Comparison of ENCODE assay signal across 20 cellular contexts in the genomic region with DNA sequence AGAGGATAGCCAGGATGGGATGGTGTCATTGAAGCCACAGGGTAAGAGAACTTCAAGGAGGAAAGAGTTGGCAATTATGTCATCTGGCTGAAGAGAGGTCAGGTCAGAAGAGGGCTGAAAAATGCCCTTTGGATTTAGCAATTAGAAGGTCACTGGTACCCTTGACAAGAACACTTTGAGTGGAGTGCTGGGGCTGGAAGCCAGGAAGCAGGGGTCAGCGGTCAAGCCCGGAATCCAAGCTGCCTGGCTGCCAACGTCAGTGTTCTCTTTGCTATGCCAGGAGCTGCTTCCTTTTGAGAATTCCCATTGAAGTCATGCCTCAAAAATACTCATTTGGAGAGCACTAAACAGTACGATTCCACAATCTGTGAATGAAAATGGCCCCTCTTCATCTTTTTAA. TPM values are rescaled to one million over a fixed set of nuclear protein-coding genes. Genes with fewer than 3 reads are reported as not detected.
A peak's percentile ranks its signal among the peaks of the same experiment; 100 is the strongest.
DNase-seq lines count a peak whose midpoint lies in the region; ATAC-seq, FAIRE-seq and TF ChIP-seq lines count a peak whose summit lies in the region.
"Had no signal": no experiment of that assay in that cellular context is flagged by ENCODE, and none has a peak within 500 bp of the region (broad histone marks: within the 10 kb centered on the region; RNA-seq: fewer than 3 reads in every experiment).

No MANE protein-coding gene starts in this region.

- no peak overlapping the region for H2BK12ac ChIP-seq in mesenchymal stem cell (ENCODE audit: low read length in 2 of 2)

- no peak overlapping the region for H2BK5ac ChIP-seq in mesenchymal stem cell (ENCODE audit: low read depth, low read length, poor library complexity, severe bottlenecking)

- no peak overlapping the region for H2AFZ ChIP-seq in mesenchymal stem cell (ENCODE audit: low read depth, low read length)

- H3K9ac ChIP-seq in mesenchymal stem cell (ENCODE audit: low read length), result no peak overlapping the region

- H3K27me3 ChIP-seq in lower lobe of right lung (ENCODE audit: low read depth), result no peaks in the 10 kb centered on the region
- H3K27me3 ChIP-seq in tibial nerve, result no peaks in the 10 kb centered on the region
- peaks cover 16 to 93% of the 10 kb centered on the region in 2 experiments for H3K27me3 ChIP-seq in mesenchymal stem cell (ENCODE audit: control insufficient read depth in 1 of 2, insufficient read depth in 1 of 2, low read length in 2 of 2)
- H3K27me3 ChIP-seq in stomach, result no peaks in the 10 kb centered on the region

- no peak overlapping the region for H4K91ac ChIP-seq in mesenchymal stem cell (ENCODE audit: low read length)

- 15 to 18% methylated on average over 4 of the region's 4 CpGs for WGBS in tibial nerve, 2 donors
- 66% methylated on average over 3 of the region's 4 CpGs for WGBS in mesenchymal stem cell
- WGBS in stomach, 5 donors, result 35 to 51% (median 49%) methylated on average over 4 of the region's 4 CpGs

- H3K4me2 ChIP-seq in mesenchymal stem cell (ENCODE audit: low read length, poor library complexity, severe bottlenecking), result no peak overlapping the region

- TF ChIP-seq CTCF in lower lobe of right lung (IDR thresholded peaks at IDR 0.05) (no peak), tibial nerve (IDR thresholded peaks at IDR 0.05) (no peak), stomach (IDR thresholded peaks at IDR 0.05) (no peak)

- H3K9me3 ChIP-seq in lower lobe of right lung, result no peaks in the 10 kb centered on the region
- no peaks in the 10 kb centered on the region for H3K9me3 ChIP-seq in tibial nerve
- no peaks in the 10 kb centered on the region for H3K9me3 ChIP-seq in mesenchymal stem cell (ENCODE audit: control insufficient read depth, low read length)
- H3K9me3 ChIP-seq in stomach, result no peaks in the 10 kb centered on the region

- no peaks in the 10 kb centered on the region for H3K79me1 ChIP-seq in mesenchymal stem cell (replicated peaks; ENCODE audit: low read length, poor library complexity, severe bottlenecking)

- H3K4ac ChIP-seq in mesenchymal stem cell (ENCODE audit: low read depth in 1 of 2, low read length in 2 of 2), result no peak overlapping the region

- no peak overlapping the region for H2BK15ac ChIP-seq in mesenchymal stem cell (ENCODE audit: low read depth, poor library complexity, severe bottlenecking)

- TF ChIP-seq POLR2A in tibial nerve (IDR thresholded peaks at IDR 0.05) (no peak), H54 (IDR thresholded peaks at IDR 0.05; ENCODE audit: low read depth, low read length) (no peak), stomach (IDR thresholded peaks at IDR 0.05) (no peak)

- intact Hi-C loops in left ventricle myocardium superior (cut with micrococcal nuclease) (no loop called here), lower lobe of right lung (cut with DNase I) (no loop called here), stomach (cut with DNase I; ENCODE audit: low total_unique reads) (no loop called here)

- H3K36me3 ChIP-seq in lower lobe of right lung (no peaks in the 10 kb centered on the region), tibial nerve (no peaks in the 10 kb centered on the region), mesenchymal stem cell (ENCODE audit: control insufficient read depth in 1 of 2, insufficient read depth in 2 of 2, low read depth in 1 of 2, low read length in 2 of 2) (no peaks in the 10 kb centered on the region), stomach (no peaks in the 10 kb centered on the region)

- H3K18ac ChIP-seq in mesenchymal stem cell (ENCODE audit: low read depth in 1 of 2, low read length in 2 of 2), result no peak overlapping the region

- H3K23ac ChIP-seq in mesenchymal stem cell (ENCODE audit: low read length in 2 of 2), result no peak overlapping the region

- DNase-seq in dermis blood vessel endothelial cell (peak; percentile 55), left ventricle myocardium superior (peak; percentile 48), lower lobe of right lung (peak; percentile 63), tibial nerve (ENCODE audit: low spot score in 2 of 2) (peak; percentile 29 to 33), mesenchymal stem cell (no peak), H54 (ENCODE audit: insufficient read length, low spot score) (no peak), stomach (no peak)
- DNase-seq: AML-193, DMS79, IMR-90, Karpas-422, NCI-H1048, NCI-H1436, NCI-H2029, NCI-H345, NCI-H526 treated with DMSO at 0.1 percent for 48 hours, SHP77 had no signal

- H3K27ac ChIP-seq in lower lobe of right lung, result no peak overlapping the region
- H3K27ac ChIP-seq in tibial nerve, result peak overlapping the region in 2 of 4 donors; percentile 19 to 45
- H3K27ac ChIP-seq in mesenchymal stem cell (ENCODE audit: low read length, poor library complexity, severe bottlenecking), result no peak overlapping the region
- H3K27ac ChIP-seq in stomach, result no peak overlapping the region
- H3K27ac ChIP-seq: C4-2B, SK-N-MC had no signal

- no peak overlapping the region for H3K4me3 ChIP-seq in lower lobe of right lung
- H3K4me3 ChIP-seq in tibial nerve, result no peak overlapping the region
- H3K4me3 ChIP-seq in mesenchymal stem cell (ENCODE audit: insufficient read depth in 1 of 2, low read depth in 1 of 2, low read length in 2 of 2), result no peak overlapping the region
- no peak overlapping the region for H3K4me3 ChIP-seq in stomach
- H3K4me3 ChIP-seq: SK-N-MC had no signal

- no peak overlapping the region for H2AK5ac ChIP-seq in mesenchymal stem cell (ENCODE audit: low read length, severe bottlenecking)

- no peak overlapping the region for H2BK120ac ChIP-seq in mesenchymal stem cell (ENCODE audit: low read depth, low read length)

- no peak overlapping the region for H4K8ac ChIP-seq in mesenchymal stem cell (ENCODE audit: low read length)

- TF ChIP-seq EP300 in tibial nerve (IDR thresholded peaks at IDR 0.05) (peak in 1 of 2 donors; percentile 78), stomach (IDR thresholded peaks at IDR 0.05) (no peak)

- H3K14ac ChIP-seq in mesenchymal stem cell (ENCODE audit: low read length in 2 of 2), result no peak overlapping the region

- FAIRE-seq in H54 (lab: Jason Lieb, UNC), result no peak
- FAIRE-seq: RCC 7860 had no signal

- ATAC-seq in left ventricle myocardium superior (peak; percentile 68), lower lobe of right lung (peak; percentile 64)

- H3K4me1 ChIP-seq in lower lobe of right lung (no peaks in the 10 kb centered on the region), tibial nerve (peaks cover 0 to 24% (median 10%) of the 10 kb centered on the region in 4 donors), mesenchymal stem cell (ENCODE audit: control insufficient read depth, insufficient read depth, low read depth, low read length) (no peaks in the 10 kb centered on the region), stomach (peaks cover 0 to 7% (median 0%) of the 10 kb centered on the region in 4 donors)

RNA-seq across cellular contexts. Expression of gene RYBP, which starts 15.4 kb away (rescaled TPM):
- total RNA-seq in dermis blood vessel endothelial cell (6.6 and 9.4 TPM in 2 replicates), left ventricle myocardium superior (6.5 TPM), lower lobe of right lung (19.7 TPM), tibial nerve (10 to 100 TPM in 3 of 4 donors, 1 to 10 TPM in 1; 9.3 to 14.6 (median 12.0) TPM), stomach (10 to 100 TPM in 2 of 5 donors, 1 to 10 TPM in 3; 6.1 to 27.0 (median 7.6) TPM)
- 15.9 TPM for polyA plus RNA-seq in mesenchymal stem cell (2013, experiment 1 of 2)
- 16.1 TPM for polyA plus RNA-seq in mesenchymal stem cell (2013, experiment 2 of 2)
- polyA plus RNA-seq in stomach, result 1 to 10 TPM; 6.5 to 9.8 (median 6.7) TPM

Comparison
In these comparisons a context has a peak if more than half of its experiments do, and no peak if none do; other contexts are left out.
1. DNase-seq: peak in dermis blood vessel endothelial cell (single experiment), left ventricle myocardium superior (single experiment), lower lobe of right lung (single experiment) and tibial nerve (2 of 2); none in mesenchymal stem cell (single experiment), H54 (single experiment) and stomach (single experiment).